ENCODE assay signal across 20 cellular contexts in the genomic region with DNA sequence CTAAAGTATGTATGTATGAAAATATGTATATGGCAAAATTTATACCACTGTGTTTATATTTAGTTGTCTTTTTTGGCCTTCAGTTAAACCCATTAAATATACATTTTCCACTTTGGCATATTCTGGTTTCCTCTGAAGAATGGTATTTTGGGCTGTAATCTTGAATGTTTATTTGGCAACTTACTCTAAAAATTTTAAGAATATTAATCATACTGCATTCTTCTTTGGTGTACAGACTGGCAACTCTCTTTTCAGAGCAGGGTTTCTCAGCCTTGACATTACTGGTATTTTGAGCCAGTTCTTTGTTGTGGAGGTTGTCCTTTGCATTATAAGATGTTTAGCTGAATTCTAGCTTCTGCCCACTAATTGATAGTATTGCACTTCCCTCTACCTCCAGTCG. TPM values are rescaled to one million over a fixed set of nuclear protein-coding genes. Genes with fewer than 3 reads are reported as not detected.
"Had no signal": no experiment of that assay in that cellular context is flagged by ENCODE, and none has a peak within 500 bp of the region (broad histone marks: within the 10 kb centered on the region; RNA-seq: fewer than 3 reads in every experiment).

No MANE protein-coding gene starts in this region.

- H3K9me3 Mint-ChIP-seq: activated naive CD8-positive, alpha-beta T cell treated with anti-CD3 and anti-CD28 coated beads for 36 hours had no signal

- DNase-seq: activated CD4-positive, alpha-beta T cell treated with anti-CD3 and anti-CD28 coated beads, Interleukin-2, amount 50 U/mL, for 48 hours; activated CD4-positive, CD25-positive, alpha-beta regulatory T cell treated with anti-CD3 and anti-CD28 coated beads, Interleukin-2, amount 50 U/mL, for 72 hours; activated gamma-delta T cell; activated naive CD8-positive, alpha-beta T cell treated with anti-CD3 and anti-CD28 coated beads for 36 hours; activated T-cell treated with anti-CD3 and anti-CD28 coated beads, Interleukin-2, amount 50 U/mL, for 48 hours; colonic mucosa; effector CD8-positive, alpha-beta T cell; foreskin keratinocyte; mammary epithelial cell; mucosa of descending colon; natural killer cell; stimulated activated CD4-positive, alpha-beta T cell treated with anti-CD3 and anti-CD28 coated beads, Interleukin-12 subunit alpha, Interleukin-12 subunit beta, amount 100 ng/mL, for 4 hours; stimulated activated naive CD4-positive, alpha-beta T cell treated with Interleukin-2 at 50 U/mL for 16 hours; T-helper 9 cell; upper lobe of right lung had no signal

- H3K4me3 Mint-ChIP-seq: activated naive CD8-positive, alpha-beta T cell treated with anti-CD3 and anti-CD28 coated beads for 36 hours; natural killer cell had no signal

- H3K27me3 ChIP-seq: ascending aorta, colonic mucosa, foreskin keratinocyte, upper lobe of right lung had no signal

- H3K9me3 ChIP-seq: ascending aorta, colonic mucosa, mucosa of descending colon, prostate gland, upper lobe of right lung had no signal

- H3K27ac Mint-ChIP-seq: activated naive CD8-positive, alpha-beta T cell treated with anti-CD3 and anti-CD28 coated beads for 36 hours; natural killer cell had no signal

- H3K36me3 ChIP-seq: ascending aorta, cardiac muscle cell, colonic mucosa, prostate gland, upper lobe of right lung had no signal

- H3K36me3 Mint-ChIP-seq: activated naive CD8-positive, alpha-beta T cell treated with anti-CD3 and anti-CD28 coated beads for 36 hours; natural killer cell had no signal

- H3K4me1 ChIP-seq: ascending aorta, colonic mucosa, foreskin keratinocyte, prostate gland, upper lobe of right lung had no signal

- H3K27ac ChIP-seq: ascending aorta, cardiac muscle cell, colonic mucosa, foreskin keratinocyte, prostate gland, upper lobe of right lung had no signal

- H3K4me3 ChIP-seq: ascending aorta, cardiac muscle cell, colonic mucosa, mucosa of descending colon, prostate gland, upper lobe of right lung had no signal

- ATAC-seq: foreskin keratinocyte, left lobe of liver, mucosa of descending colon, natural killer cell, sciatic nerve, upper lobe of right lung had no signal

- H3K27me3 Mint-ChIP-seq: activated naive CD8-positive, alpha-beta T cell treated with anti-CD3 and anti-CD28 coated beads for 36 hours had no signal

- H3K4me1 Mint-ChIP-seq: activated naive CD8-positive, alpha-beta T cell treated with anti-CD3 and anti-CD28 coated beads for 36 hours; natural killer cell had no signal

RNA-seq across cellular contexts. Expression of gene CCBE1, which starts 28.0 kb away (rescaled TPM):
- total RNA-seq: activated naive CD8-positive, alpha-beta T cell treated with anti-CD3 and anti-CD28 coated beads for 36 hours had no signal
